ENCODE assay signal across 8 cellular contexts in genomic region chr11:126115820-126116319, GRCh38. TPM values are rescaled to one million over a fixed set of nuclear protein-coding genes. Genes with fewer than 3 reads are reported as not detected.
DNase-seq lines count a peak whose midpoint lies in the region; ATAC-seq, FAIRE-seq and TF ChIP-seq lines count a peak whose summit lies in the region.

No MANE protein-coding gene starts in this region.

- intact Hi-C loops in thyroid gland (cut with DNase I) = loop anchor here (2.0 kb wide), 1 partner anchor 53 kb away; the partner anchor contains the start of gene CDON

- H3K27ac ChIP-seq in thyroid gland = peak overlapping the region; percentile 93 to 96 (median 95)

- no peaks in the 10 kb centered on the region for H3K9me3 ChIP-seq in thyroid gland

- H3K36me3 ChIP-seq in thyroid gland = no peaks in the 10 kb centered on the region

- no peaks in the 10 kb centered on the region for H3K27me3 ChIP-seq in thyroid gland

- 9 to 34% methylated on average over 10 of the region's 14 CpGs for WGBS in thyroid gland, 2 donors

- peak in 1 of 2 donors; percentile 8 for TF ChIP-seq POLR2A in thyroid gland (IDR thresholded peaks at IDR 0.05)
- TF ChIP-seq POLR2A in GM12892 (IDR thresholded peaks at IDR 0.05; ENCODE audit: low read depth, low read length) = no peak

- FAIRE-seq in GM12892 (lab: Jason Lieb, UNC) = no peak

- in situ Hi-C loops in astrocyte of the spinal cord (cut with HindIII; ENCODE audit: low sequenced_read_pairs) = no loop called here

- H3K4me3 ChIP-seq in astrocyte of the spinal cord (ENCODE audit: low read depth, low read length) (no peak overlapping the region), thyroid gland (replicated peaks in 1 of 3) (no peak overlapping the region)

- peak; percentile 36 for TF ChIP-seq CTCF in astrocyte of the spinal cord (IDR thresholded peaks at IDR 0.05; ENCODE audit: low read depth, low read length)
- TF ChIP-seq CTCF in thyroid gland (IDR thresholded peaks at IDR 0.05) = peak in 3 of 6 experiments; percentile 27 to 34 (median 32)

- peak; percentile 63 for DNase-seq in Ammon's horn (ENCODE audit: low spot score)
- peak; percentile 66 for DNase-seq in NCI-H1417 treated with DMSO at 0.1 percent for 48 hours (lab: John Stamatoyannopoulos, UW)
- peak; percentile 78 for DNase-seq in astrocyte of the spinal cord (ENCODE audit: low read depth, low spot score)
- DNase-seq in left kidney (ENCODE audit: low read depth, low spot score) = peak; percentile 92
- DNase-seq in thyroid gland = peak; percentile 94
- no peak for DNase-seq in GM12892 (ENCODE audit: insufficient read length)

- H3K4me1 ChIP-seq in thyroid gland = peaks cover 52 to 75% of the 10 kb centered on the region in 2 donors

- no peak for ATAC-seq in HG03095 (IDR thresholded peaks at IDR 0.05; ENCODE audit: unreplicated experiment)
- ATAC-seq in HG03432 (IDR thresholded peaks at IDR 0.05; ENCODE audit: unreplicated experiment) = no peak

RNA-seq across cellular contexts. Expression of gene CDON, which starts 53.2 kb away (rescaled TPM):
- 100 to 1,000 TPM in 2 of 4 donors, 10 to 100 TPM in 2; 75.8 to 168 (median 108) TPM for total RNA-seq in thyroid gland
- 0.15 TPM for polyA plus RNA-seq in GM12892 (2012; ENCODE audit: missing spikeins)
